1 cellular context compared by ENCODE assay signal in the genomic region with DNA sequence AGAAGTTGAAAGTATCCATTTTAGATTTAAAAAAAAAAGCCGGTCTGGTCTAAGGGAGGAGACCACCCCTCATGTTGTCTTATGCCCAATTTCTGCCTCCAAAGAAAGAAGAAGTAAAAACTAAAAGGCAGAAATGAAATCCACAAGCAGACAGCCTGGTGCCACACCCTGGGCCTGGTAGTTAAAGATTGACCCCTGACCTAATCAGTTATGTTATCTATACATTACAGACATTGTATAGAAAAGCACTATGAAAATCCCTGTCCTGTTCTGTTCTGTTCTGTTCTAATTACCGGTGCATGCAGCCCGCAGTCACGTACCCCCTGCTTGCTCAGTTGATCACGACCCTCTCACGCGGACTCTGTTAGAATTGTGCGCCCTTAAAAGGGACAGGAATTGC. TPM values are rescaled to one million over a fixed set of nuclear protein-coding genes. Genes with fewer than 3 reads are reported as not detected.
"Had no signal": no experiment of that assay in that cellular context is flagged by ENCODE, and none has a peak within 500 bp of the region (broad histone marks: within the 10 kb centered on the region; RNA-seq: fewer than 3 reads in every experiment).

No MANE protein-coding gene starts in this region.

RNA-seq across cellular contexts. Expression of gene INMT, which starts 55.5 kb away (rescaled TPM):
- total RNA-seq: HT-29 had no signal
